ENCODE assay signal across 28 cellular contexts in genomic region chr1:116388122-116388521, GRCh38. TPM values are rescaled to one million over a fixed set of nuclear protein-coding genes. Genes with fewer than 3 reads are reported as not detected.
DNase-seq lines count a peak whose midpoint lies in the region; ATAC-seq, FAIRE-seq and TF ChIP-seq lines count a peak whose summit lies in the region.
"Had no signal": no experiment of that assay in that cellular context is flagged by ENCODE, and none has a peak within 500 bp of the region (broad histone marks: within the 10 kb centered on the region; RNA-seq: fewer than 3 reads in every experiment).

No MANE protein-coding gene starts in this region.

- CTCF ChIA-PET in K562 (lab: Yijun Ruan, JAX; ENCODE audit: low intra/inter-chr PET ratio) (no interaction called here), PC-9 (lab: Charles Lee) (no interaction called here)

- BruUV-seq in K562 (replicated peaks; lab: Mats Ljungman, UMichigan) (no TSS peak), PC-9 (replicated peaks; lab: Mats Ljungman, UMichigan) (no TSS peak)

- WGBS in K562 (ENCODE audit: insufficient coverage, low coverage, missing lambda C conversion rate) = 56% methylated on average over 3 of the region's 3 CpGs
- 89 to 93% methylated on average over 3 of the region's 3 CpGs for WGBS in thyroid gland, 2 donors

- H3F3A ChIP-seq in PC-9 (ENCODE audit: insufficient read depth, low read depth) = peaks cover 76% of the 10 kb centered on the region

- no peak overlapping the region for H3K9ac ChIP-seq in K562 (ENCODE audit: insufficient read depth in 1 of 2, low read depth in 2 of 2, low read length in 2 of 2)
- H3K9ac ChIP-seq: GM23248 had no signal

- in situ Hi-C loops in K562 (cut with MboI) = no loop called here

- no peak for ATAC-seq in stimulated activated naive CD8-positive, alpha-beta T cell treated with anti-CD3 and anti-CD28 coated beads, Interleukin-15, amount 100 ng/mL, for 72 hours
- ATAC-seq in K562 = peak; percentile 58; the same call in 2 of the 3 replicates

- H3K27me3 Mint-ChIP-seq in activated CD4-positive, alpha-beta T cell treated with anti-CD3 and anti-CD28 coated beads, Interleukin-2, amount 10 ng/mL, durations not matched to agents 24 days and 14 days = no peaks in the 10 kb centered on the region
- H3K27me3 Mint-ChIP-seq in stimulated activated naive CD8-positive, alpha-beta T cell treated with anti-CD3 and anti-CD28 coated beads, Interleukin-15, Interleukin-2, amounts not matched to agents 100 ng/mL and 50 ng/mL, for 24 hours = no peaks in the 10 kb centered on the region
- no peaks in the 10 kb centered on the region for H3K27me3 Mint-ChIP-seq in stimulated activated naive CD8-positive, alpha-beta T cell treated with anti-CD3 and anti-CD28 coated beads, Interleukin-15, amount 100 ng/mL, for 72 hours
- H3K27me3 Mint-ChIP-seq: activated B cell treated with CpG ODN at 0.5 μM for 24 hours had no signal

- peak; percentile 29 for FAIRE-seq in K562 (lab: Jason Lieb, UNC)
- FAIRE-seq: colon had no signal

- no peak for TF ChIP-seq RAD21 in K562 (CRISPR knock-in tag; conservative IDR thresholded peaks at IDR 0.05 in 1 of 2, IDR thresholded peaks at IDR 0.05 in 1 of 2)

- H3K4me3 ChIP-seq in K562 (no peak overlapping the region), thyroid gland (replicated peaks in 1 of 3) (no peak overlapping the region), PC-9 (no peak overlapping the region)
- H3K4me3 ChIP-seq: GM23248, left ventricle myocardium inferior, right atrium auricular region, smooth muscle cell, tibial artery, vagina had no signal

- H3K4me2 ChIP-seq in K562 (ENCODE audit: insufficient read depth, low read length) = no peak overlapping the region
- no peak overlapping the region for H3K4me2 ChIP-seq in PC-9
- H3K4me2 ChIP-seq: smooth muscle cell had no signal

- H3K4me1 ChIP-seq in K562 (replicated peaks in 1 of 2; ENCODE audit: control insufficient read depth in 2 of 2, insufficient read depth in 2 of 2, low read length in 2 of 2) (peaks cover 0 to 15% of the 10 kb centered on the region in 2 experiments; a peak in 3 of 5 replicates), thyroid gland (peaks cover 42 to 46% of the 10 kb centered on the region in 2 donors), PC-9 (replicated peaks; ENCODE audit: insufficient read depth) (0 out of 2 replicates have a peak, but pooled peaks cover 2% of the 10 kb centered on the region)

- H3K9me1 ChIP-seq in K562 (ENCODE audit: control insufficient read depth, insufficient read depth, low read length) = peaks cover 5% of the 10 kb centered on the region

- peaks cover 6% of the 10 kb centered on the region; the same call in 1 of the 2 replicates for H4K20me1 ChIP-seq in K562 (replicated peaks; ENCODE audit: control insufficient read depth, insufficient read depth, low read length)
- peaks cover 53% of the 10 kb centered on the region for H4K20me1 ChIP-seq in PC-9 (ENCODE audit: insufficient read depth)

- TF ChIP-seq CTCF in K562 (IDR thresholded peaks at IDR 0.05 in 2 of 3, conservative IDR thresholded peaks at IDR 0.05 in 1 of 3; ENCODE audit: insufficient read depth in 2 of 3, low read depth in 1 of 3, low read length in 3 of 3) (no peak), thyroid gland (IDR thresholded peaks at IDR 0.05) (no peak), PC-9 (conservative IDR thresholded peaks at IDR 0.05) (no peak)

- H3K4me3 Mint-ChIP-seq in activated CD4-positive, alpha-beta T cell treated with anti-CD3 and anti-CD28 coated beads, Interleukin-2, amount 10 ng/mL, durations not matched to agents 24 days and 14 days = no peak overlapping the region
- no peak overlapping the region for H3K4me3 Mint-ChIP-seq in stimulated activated naive CD8-positive, alpha-beta T cell treated with anti-CD3 and anti-CD28 coated beads, Interleukin-15, Interleukin-2, amounts not matched to agents 100 ng/mL and 50 ng/mL, for 24 hours
- no peak overlapping the region for H3K4me3 Mint-ChIP-seq in stimulated activated naive CD8-positive, alpha-beta T cell treated with anti-CD3 and anti-CD28 coated beads, Interleukin-15, amount 100 ng/mL, for 72 hours
- H3K4me3 Mint-ChIP-seq: activated B cell treated with CpG ODN at 0.5 μM for 24 hours, CD14-positive monocyte had no signal

- TF ChIP-seq POLR2A in K562 (conservative IDR thresholded peaks at IDR 0.05) (no peak), thyroid gland (IDR thresholded peaks at IDR 0.05) (no peak)

- H3K27me3 ChIP-seq in K562 (ENCODE audit: control insufficient read depth in 2 of 2, insufficient read depth in 2 of 2, low read length in 2 of 2) = no peaks in the 10 kb centered on the region
- H3K27me3 ChIP-seq in thyroid gland = no peaks in the 10 kb centered on the region
- H3K27me3 ChIP-seq in PC-9 (ENCODE audit: insufficient read depth, low read depth) = no peaks in the 10 kb centered on the region
- H3K27me3 ChIP-seq: neutrophil, right atrium auricular region, tibial artery, vagina had no signal

- H3K27ac ChIP-seq in K562 (ENCODE audit: extremely low read depth, low read depth, low read length) (no peak overlapping the region), thyroid gland (peak overlapping the region in 2 of 3 donors; percentile 27 to 75), PC-9 (no peak overlapping the region)
- H3K27ac ChIP-seq: GM23248, neutrophil, right atrium auricular region, tibial artery, vagina had no signal

- peaks cover 15% of the 10 kb centered on the region for H3K79me2 ChIP-seq in K562 (ENCODE audit: control insufficient read depth, insufficient read depth, low read length)
- H3K79me2 ChIP-seq in PC-9 (ENCODE audit: low read depth) = peaks cover 96% of the 10 kb centered on the region

- no peaks in the 10 kb centered on the region for H3K9me3 Mint-ChIP-seq in activated CD4-positive, alpha-beta T cell treated with anti-CD3 and anti-CD28 coated beads, Interleukin-2, amount 10 ng/mL, durations not matched to agents 24 days and 14 days
- no peaks in the 10 kb centered on the region for H3K9me3 Mint-ChIP-seq in stimulated activated naive CD8-positive, alpha-beta T cell treated with anti-CD3 and anti-CD28 coated beads, Interleukin-15, Interleukin-2, amounts not matched to agents 100 ng/mL and 50 ng/mL, for 24 hours
- H3K9me3 Mint-ChIP-seq in stimulated activated naive CD8-positive, alpha-beta T cell treated with anti-CD3 and anti-CD28 coated beads, Interleukin-15, amount 100 ng/mL, for 72 hours = no peaks in the 10 kb centered on the region
- H3K9me3 Mint-ChIP-seq: activated B cell treated with CpG ODN at 0.5 μM for 24 hours, CD14-positive monocyte had no signal

- no peak for DNase-seq in activated CD4-positive, alpha-beta T cell treated with anti-CD3 and anti-CD28 coated beads, Interleukin-2, amount 10 ng/mL, durations not matched to agents 24 days and 14 days
- DNase-seq in activated CD4-positive, alpha-beta T cell treated with anti-CD3 and anti-CD28 coated beads, Interleukin-2, amount 50 U/mL, for 4 hours = no peak
- no peak for DNase-seq in stimulated activated naive CD8-positive, alpha-beta T cell treated with anti-CD3 and anti-CD28 coated beads, Interleukin-15, amount 100 ng/mL, for 72 hours
- DNase-seq in K562 (ENCODE audit: extremely low read depth in 1 of 4, low spot score in 3 of 4) = peak; percentile 46 to 64 (median 52)
- no peak for DNase-seq in thyroid gland
- no peak for DNase-seq in PC-9
- DNase-seq in stimulated activated CD4-positive, alpha-beta T cell treated with anti-CD3 and anti-CD28 coated beads, Interleukin-4, amount 100 ng/mL, for 1 hour = no peak
- DNase-seq: activated B cell treated with CpG ODN at 0.5 μM for 24 hours; activated CD8-positive, alpha-beta memory T cell treated with anti-CD3 and anti-CD28 coated beads for 24 hours; activated gamma-delta T cell; activated T-cell treated with anti-CD3 and anti-CD28 coated beads for 4 hours; amygdala; GM23248; left ventricle myocardium inferior; mesendoderm; NCI-H1092 treated with DMSO at 0.1 percent for 48 hours; NCI-H1694 treated with DMSO at 0.1 percent for 48 hours; NCI-H446 treated with DMSO at 0.1 percent for 48 hours; SIG-M5; stimulated activated CD8-positive, alpha-beta memory T cell treated with anti-CD3 and anti-CD28 coated beads, Interleukin-4, amount 100 ng/mL, for 48 hours; tibial artery had no signal

- POLR2A ChIA-PET in K562 (lab: Yijun Ruan, JAX) = interaction anchor here (3.6 kb wide), 1 partner anchor 12 kb away, joined by 24 read pairs; no protein-coding TSS in a partner anchor
- POLR2A ChIA-PET in PC-9 (lab: Charles Lee; ENCODE audit: unreplicated experiment) = no interaction called here

- H3K27ac Mint-ChIP-seq in activated CD4-positive, alpha-beta T cell treated with anti-CD3 and anti-CD28 coated beads, Interleukin-2, amount 10 ng/mL, durations not matched to agents 24 days and 14 days = peak overlapping the region; percentile 72
- peak overlapping the region; percentile 42 for H3K27ac Mint-ChIP-seq in stimulated activated naive CD8-positive, alpha-beta T cell treated with anti-CD3 and anti-CD28 coated beads, Interleukin-15, Interleukin-2, amounts not matched to agents 100 ng/mL and 50 ng/mL, for 24 hours
- no peak overlapping the region for H3K27ac Mint-ChIP-seq in stimulated activated naive CD8-positive, alpha-beta T cell treated with anti-CD3 and anti-CD28 coated beads, Interleukin-15, amount 100 ng/mL, for 72 hours
- H3K27ac Mint-ChIP-seq: activated B cell treated with CpG ODN at 0.5 μM for 24 hours had no signal

- H2AFZ ChIP-seq in K562 (ENCODE audit: low read depth, low read length) = no peak overlapping the region
- no peak overlapping the region for H2AFZ ChIP-seq in PC-9
- H2AFZ ChIP-seq: GM23248 had no signal

- H3K9me3 ChIP-seq in K562 (replicated peaks; ENCODE audit: control insufficient read depth, insufficient read depth, low read depth, low read length) (no peaks in the 10 kb centered on the region), thyroid gland (no peaks in the 10 kb centered on the region), PC-9 (ENCODE audit: insufficient read depth, low read depth) (no peaks in the 10 kb centered on the region)
- H3K9me3 ChIP-seq: left ventricle myocardium inferior, neutrophil, right atrium auricular region, tibial artery, vagina had no signal

- H3K36me3 Mint-ChIP-seq in activated CD4-positive, alpha-beta T cell treated with anti-CD3 and anti-CD28 coated beads, Interleukin-2, amount 10 ng/mL, durations not matched to agents 24 days and 14 days (ENCODE audit: low read depth) = peaks cover 84% of the 10 kb centered on the region
- peaks cover 85% of the 10 kb centered on the region for H3K36me3 Mint-ChIP-seq in stimulated activated naive CD8-positive, alpha-beta T cell treated with anti-CD3 and anti-CD28 coated beads, Interleukin-15, Interleukin-2, amounts not matched to agents 100 ng/mL and 50 ng/mL, for 24 hours (ENCODE audit: low read depth)

- intact Hi-C loops in activated CD4-positive, alpha-beta T cell treated with anti-CD3 and anti-CD28 coated beads, Interleukin-2, amount 10 ng/mL, durations not matched to agents 24 days and 14 days (cut with micrococcal nuclease) = loop anchor here (2.0 kb wide), 1 partner anchor 13 kb away; no protein-coding TSS in a partner anchor
- intact Hi-C loops in K562 (cut with micrococcal nuclease) = no loop called here
- intact Hi-C loops in thyroid gland (cut with DNase I) = no loop called here
- intact Hi-C loops in PC-9 (cut with micrococcal nuclease; ENCODE audit: unreplicated experiment) = no loop called here

- no peaks in the 10 kb centered on the region for H3K9me2 ChIP-seq in PC-9 (ENCODE audit: insufficient read depth)

- peaks cover 50% of the 10 kb centered on the region for H3K4me1 Mint-ChIP-seq in activated CD4-positive, alpha-beta T cell treated with anti-CD3 and anti-CD28 coated beads, Interleukin-2, amount 10 ng/mL, durations not matched to agents 24 days and 14 days
- peaks cover 68% of the 10 kb centered on the region for H3K4me1 Mint-ChIP-seq in stimulated activated naive CD8-positive, alpha-beta T cell treated with anti-CD3 and anti-CD28 coated beads, Interleukin-15, Interleukin-2, amounts not matched to agents 100 ng/mL and 50 ng/mL, for 24 hours (ENCODE audit: low read depth)
- peaks cover 51% of the 10 kb centered on the region for H3K4me1 Mint-ChIP-seq in stimulated activated naive CD8-positive, alpha-beta T cell treated with anti-CD3 and anti-CD28 coated beads, Interleukin-15, amount 100 ng/mL, for 72 hours

- peaks cover 97% of the 10 kb centered on the region for H3K36me3 ChIP-seq in K562 (ENCODE audit: control insufficient read depth, insufficient read depth, low read length)
- peaks cover 74 to 75% of the 10 kb centered on the region in 2 donors for H3K36me3 ChIP-seq in thyroid gland
- H3K36me3 ChIP-seq in PC-9 (ENCODE audit: low read depth) = peaks cover 99% of the 10 kb centered on the region

- no peak for TF ChIP-seq EP300 in K562 (IDR thresholded peaks at IDR 0.05; ENCODE audit: low read length)

RNA-seq across cellular contexts. Expression of gene ATP1A1, which starts 15.1 kb away (rescaled TPM):
- total RNA-seq in activated CD4-positive, alpha-beta T cell treated with anti-CD3 and anti-CD28 coated beads, Interleukin-2, amount 10 ng/mL, durations not matched to agents 24 days and 14 days = 252 and 261 TPM in 2 replicates
- total RNA-seq in K562 (2011; cell fraction: chromatin; rRNA removed; ENCODE audit: low replicate concordance) = 725 and 867 TPM in 2 replicates
- total RNA-seq in K562 (2011; cell fraction: nucleolus; rRNA removed) = 1,035 and 1,106 TPM in 2 replicates
- total RNA-seq in K562 (2011; cell fraction: nucleoplasm; rRNA removed) = 881 and 968 TPM in 2 replicates
- total RNA-seq in K562 (2014; rRNA removed) = 234 and 262 TPM in 2 replicates
- total RNA-seq in K562 (2014; rRNA removed; fragmentation: Illumina TruSeq; extraction: Trizol) = 109 and 122 TPM in 2 replicates
- 99.3 and 103 TPM in 2 replicates for total RNA-seq in K562 (2015; rRNA removed; fragmentation: Illumina TruSeq; extraction: Trizol)
- total RNA-seq in K562 (2021) = 319 and 354 TPM in 2 replicates
- 358 and 513 TPM in 2 replicates for polyA plus RNA-seq in K562 (2011; rRNA removed)
- 378 and 399 TPM in 2 replicates for polyA plus RNA-seq in K562 (2011; cell fraction: cytosol; rRNA removed)
- 255 and 257 TPM in 2 replicates for polyA plus RNA-seq in K562 (2011; cell fraction: nucleus; rRNA removed)
- polyA plus RNA-seq in K562 (2012) = 185 and 295 TPM in 2 replicates
- polyA plus RNA-seq in K562 (2014; fragmentation: Illumina TruSeq; extraction: Trizol) = 358 and 388 TPM in 2 replicates
- 100 to 1,000 TPM; 113 to 135 TPM for polyA plus RNA-seq in K562 (2014; fragmentation: Nextera tagmentation; extraction: Ambion mirVana)
- 261 and 293 TPM in 2 replicates for polyA plus RNA-seq in K562 (2014; rRNA removed)
- 616 and 874 TPM in 2 replicates for polyA minus RNA-seq in K562 (2011; rRNA and poly(A)+ RNA removed)
- 258 and 300 TPM in 2 replicates for polyA minus RNA-seq in K562 (2011; cell fraction: cytosol; rRNA and poly(A)+ RNA removed)
- polyA minus RNA-seq in K562 (2011; cell fraction: nucleus; rRNA and poly(A)+ RNA removed) = 138 and 192 TPM in 2 replicates
- 1,000 to 10,000 TPM in 3 of 4 donors, 100 to 1,000 TPM in 1; 770 to 1,450 (median 1,316) TPM for total RNA-seq in thyroid gland
- total RNA-seq in PC-9 (2021) = 393 and 399 TPM in 2 replicates

Comparison
In these comparisons a context has a peak if more than half of its experiments do, and no peak if none do; other contexts are left out.
1. H3K27ac Mint-ChIP-seq: peak in activated CD4-positive, alpha-beta T cell treated with anti-CD3 and anti-CD28 coated beads, Interleukin-2, amount 10 ng/mL, durations not matched to agents 24 days and 14 days (single experiment) and stimulated activated naive CD8-positive, alpha-beta T cell treated with anti-CD3 and anti-CD28 coated beads, Interleukin-15, Interleukin-2, amounts not matched to agents 100 ng/mL and 50 ng/mL, for 24 hours (single experiment); none in stimulated activated naive CD8-positive, alpha-beta T cell treated with anti-CD3 and anti-CD28 coated beads, Interleukin-15, amount 100 ng/mL, for 72 hours (0 of 2).
2. DNase-seq: peak in K562 (4 of 4); none in activated CD4-positive, alpha-beta T cell treated with anti-CD3 and anti-CD28 coated beads, Interleukin-2, amount 10 ng/mL, durations not matched to agents 24 days and 14 days (single experiment), activated CD4-positive, alpha-beta T cell treated with anti-CD3 and anti-CD28 coated beads, Interleukin-2, amount 50 U/mL, for 4 hours (0 of 2), stimulated activated naive CD8-positive, alpha-beta T cell treated with anti-CD3 and anti-CD28 coated beads, Interleukin-15, amount 100 ng/mL, for 72 hours (0 of 2), thyroid gland (0 of 2), PC-9 (0 of 2) and stimulated activated CD4-positive, alpha-beta T cell treated with anti-CD3 and anti-CD28 coated beads, Interleukin-4, amount 100 ng/mL, for 1 hour (single experiment).
3. H3K27ac ChIP-seq: peak in thyroid gland (2 of 3); none in K562 (single experiment) and PC-9 (single experiment).